ENCODE assay signal across 12 cellular contexts in the genomic region with DNA sequence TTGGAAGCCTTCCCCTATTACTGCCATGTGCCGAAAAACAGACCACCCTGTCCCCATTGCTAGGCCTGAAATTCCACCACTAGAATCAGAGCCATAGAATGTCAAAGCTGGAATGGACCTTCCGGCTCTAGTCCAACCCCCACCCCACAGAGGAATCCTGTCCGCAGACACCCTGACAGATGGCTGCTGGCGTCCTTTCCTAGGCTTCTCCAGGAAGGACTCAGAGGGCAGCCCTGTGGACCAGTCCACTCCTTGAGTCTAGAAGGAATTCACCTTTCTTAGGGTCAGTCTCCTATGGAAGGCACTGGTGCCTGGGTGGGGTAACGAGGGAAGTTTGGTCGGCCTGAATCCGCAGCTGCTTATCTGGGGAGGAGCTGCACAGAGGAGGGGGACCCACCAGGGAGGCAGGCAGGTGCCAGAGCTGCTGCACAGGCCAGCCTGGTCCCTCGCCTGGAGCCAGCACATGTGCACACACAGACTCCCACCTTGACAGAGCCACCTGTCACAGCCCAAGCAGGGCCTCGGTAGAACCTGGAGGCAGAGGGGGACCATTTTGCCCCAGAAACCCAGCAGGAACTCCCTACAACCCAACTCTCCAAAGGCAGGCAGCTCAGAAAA. TPM values are rescaled to one million over a fixed set of nuclear protein-coding genes. Genes with fewer than 3 reads are reported as not detected.
A peak's percentile ranks its signal among the peaks of the same experiment; 100 is the strongest.
DNase-seq lines count a peak whose midpoint lies in the region; ATAC-seq, FAIRE-seq and TF ChIP-seq lines count a peak whose summit lies in the region.
"Had no signal": no experiment of that assay in that cellular context is flagged by ENCODE, and none has a peak within 500 bp of the region (broad histone marks: within the 10 kb centered on the region; RNA-seq: fewer than 3 reads in every experiment).

No MANE protein-coding gene starts in this region.

- no peak for ATAC-seq in GM12878
- no peak for ATAC-seq in GM18873 (IDR thresholded peaks at IDR 0.05; ENCODE audit: low FRiP score, unreplicated experiment)
- ATAC-seq: HCT116 had no signal

- H3K4me3 ChIP-seq in GM12878: no peak overlapping the region

- POLR2A ChIA-PET in GM12878 (lab: Charles Lee): interaction anchor here (0.6 to 1.1 kb wide), 2 partner anchors 10 to 80 kb away, joined by 3 read pairs; no protein-coding TSS in a partner anchor

- in situ Hi-C loops in GM12878 (cut with MboI): no loop called here

- intact Hi-C loops in GM12878 (cut with micrococcal nuclease; ENCODE audit: unreplicated experiment): no loop called here

- H3K27ac Mint-ChIP-seq in activated naive CD4-positive, alpha-beta T cell treated with anti-CD3 and anti-CD28 coated beads, Interleukin-2, amount 10 ng/mL, durations not matched to agents 7 days and 5 days: peak overlapping the region; percentile 79
- H3K27ac Mint-ChIP-seq in mesothelial cell of epicardium (peak overlapping the region; percentile 70), type B pancreatic cell (peak overlapping the region; percentile 82)

- SMC1A ChIA-PET in GM12878 (lab: Charles Lee; ENCODE audit: uncharacterized antibody, unreplicated experiment): interaction anchor here (0.9 to 1.9 kb wide), 4 partner anchors 30 to 66 kb away, joined by 3 to 7 read pairs (median 4); no protein-coding TSS in a partner anchor

- peak overlapping the region; percentile 38; the same call in 1 of the 2 replicates for H3K4me2 ChIP-seq in GM12878 (ENCODE audit: control insufficient read depth, insufficient read depth)

- CTCF ChIA-PET in activated naive CD4-positive, alpha-beta T cell treated with anti-CD3 and anti-CD28 coated beads, Interleukin-2, amount 10 ng/mL, durations not matched to agents 7 days and 5 days (lab: Charles Lee): interaction anchor here (1.1 to 2.3 kb wide), 3 partner anchors 30 to 63 kb away, joined by 3 to 8 read pairs (median 3); no protein-coding TSS in a partner anchor
- CTCF ChIA-PET in GM12878 (lab: Yijun Ruan, JAX): interaction anchor here (0.6 to 2.1 kb wide), 8 partner anchors 22 to 173 kb away, joined by 3 to 9 read pairs (median 4); no protein-coding TSS in a partner anchor

- TF ChIP-seq CTCF in GM12878 (IDR thresholded peaks at IDR 0.05 in 2 of 3, conservative IDR thresholded peaks at IDR 0.05 in 1 of 3; ENCODE audit: control insufficient read depth in 2 of 3, extremely low read depth in 1 of 3, insufficient read depth in 1 of 3, low read depth in 3 of 3, low read length in 3 of 3): no peak
- TF ChIP-seq CTCF in mesothelial cell of epicardium (IDR thresholded peaks at IDR 0.05; ENCODE audit: unreplicated experiment): no peak
- no peak for TF ChIP-seq CTCF in type B pancreatic cell (conservative IDR thresholded peaks at IDR 0.05)

- H3K27me3 ChIP-seq in GM12878 (replicated peaks in 1 of 2; ENCODE audit: control insufficient read depth in 2 of 2, insufficient read depth in 2 of 2, low read length in 1 of 2): no peaks in the 10 kb centered on the region

- H3K79me2 ChIP-seq in GM12878 (ENCODE audit: control insufficient read depth, insufficient read depth, low read length): peaks cover 29% of the 10 kb centered on the region

- TF ChIP-seq RAD21 in GM12878 (IDR thresholded peaks at IDR 0.05; ENCODE audit: insufficient read depth, low read depth, low read length): no peak

- H3K36me3 ChIP-seq in GM12878 (ENCODE audit: control insufficient read depth in 2 of 2, insufficient read depth in 2 of 2, low read length in 1 of 2): no peaks in the 10 kb centered on the region; a peak in 2 of 4 replicates

- peak; percentile 41; the same call in 1 of the 2 replicates for TF ChIP-seq POLR2A in GM12878 (IDR thresholded peaks at IDR 0.05; ENCODE audit: low read depth, low read length)

- BruUV-seq in GM12878 (replicated peaks; lab: Mats Ljungman, UMichigan): no TSS peak

- peak overlapping the region; percentile 69 for H3K4me3 Mint-ChIP-seq in activated naive CD4-positive, alpha-beta T cell treated with anti-CD3 and anti-CD28 coated beads, Interleukin-2, amount 10 ng/mL, durations not matched to agents 7 days and 5 days
- H3K4me3 Mint-ChIP-seq in mesothelial cell of epicardium (peak overlapping the region; percentile 73), type B pancreatic cell (peak overlapping the region; percentile 89)

- no peak overlapping the region for H3K27ac ChIP-seq in GM12878 (ENCODE audit: control insufficient read depth, insufficient read depth)

- no peak overlapping the region for H3K9ac ChIP-seq in GM12878 (ENCODE audit: control insufficient read depth, insufficient read depth, low read length)

- peaks cover 25% of the 10 kb centered on the region for H3K4me1 ChIP-seq in GM12878 (ENCODE audit: control insufficient read depth, insufficient read depth, low read length)

- H3K9me3 Mint-ChIP-seq in activated naive CD4-positive, alpha-beta T cell treated with anti-CD3 and anti-CD28 coated beads, Interleukin-2, amount 10 ng/mL, durations not matched to agents 7 days and 5 days: no peaks in the 10 kb centered on the region
- H3K9me3 Mint-ChIP-seq in mesothelial cell of epicardium (no peaks in the 10 kb centered on the region), type B pancreatic cell (no peaks in the 10 kb centered on the region)

- H3K27me3 Mint-ChIP-seq in activated naive CD4-positive, alpha-beta T cell treated with anti-CD3 and anti-CD28 coated beads, Interleukin-2, amount 10 ng/mL, durations not matched to agents 7 days and 5 days: peaks cover 14% of the 10 kb centered on the region
- H3K27me3 Mint-ChIP-seq in mesothelial cell of epicardium (ENCODE audit: low read depth): no peaks in the 10 kb centered on the region
- H3K27me3 Mint-ChIP-seq in type B pancreatic cell: no peaks in the 10 kb centered on the region

- DNase-seq in activated naive CD4-positive, alpha-beta T cell treated with anti-CD3 and anti-CD28 coated beads, Interleukin-2, amount 10 ng/mL, durations not matched to agents 7 days and 5 days: no peak
- DNase-seq in activated naive CD4-positive, alpha-beta T cell treated with Interleukin-2 at 50 U/mL for 16 hours: no peak
- no peak for DNase-seq in GM12878 (ENCODE audit: low read depth, low spot score)
- no peak for DNase-seq in mesothelial cell of epicardium (ENCODE audit: low spot score in 2 of 2, unreplicated experiment in 2 of 2)
- DNase-seq in type B pancreatic cell (ENCODE audit: extremely low spot score, unreplicated experiment): no peak
- no peak for DNase-seq in stimulated activated CD8-positive, alpha-beta memory T cell treated with anti-CD3 and anti-CD28 coated beads, Interleukin-4, amount 100 ng/mL, for 48 hours
- DNase-seq in stimulated activated CD4-positive, alpha-beta T cell treated with anti-CD3 and anti-CD28 coated beads, Interleukin-4, amount 100 ng/mL, for 4 hours: no peak
- DNase-seq: activated naive CD4-positive, alpha-beta T cell; NCI-H226; stimulated activated CD4-positive, alpha-beta T cell treated with anti-CD3 and anti-CD28 coated beads, Interleukin-1b, Interleukin-23, amount 100 ng/mL, for 48 hours had no signal

- no peak for FAIRE-seq in GM12878 (lab: Jason Lieb, UNC)

- H3K36me3 Mint-ChIP-seq in activated naive CD4-positive, alpha-beta T cell treated with anti-CD3 and anti-CD28 coated beads, Interleukin-2, amount 10 ng/mL, durations not matched to agents 7 days and 5 days: peaks cover 7% of the 10 kb centered on the region
- H3K36me3 Mint-ChIP-seq in mesothelial cell of epicardium (peaks cover 3% of the 10 kb centered on the region), type B pancreatic cell (no peaks in the 10 kb centered on the region)

- WGBS in GM12878 (ENCODE audit: insufficient coverage, insufficient replicate concordance, low lambda C conversion rate, missing lambda C conversion rate): over 99% methylated on average over 9 of the region's 9 CpGs

- H3K4me1 Mint-ChIP-seq in activated naive CD4-positive, alpha-beta T cell treated with anti-CD3 and anti-CD28 coated beads, Interleukin-2, amount 10 ng/mL, durations not matched to agents 7 days and 5 days: peaks cover 61% of the 10 kb centered on the region
- H3K4me1 Mint-ChIP-seq in mesothelial cell of epicardium: peaks cover 42% of the 10 kb centered on the region
- peaks cover 35% of the 10 kb centered on the region for H3K4me1 Mint-ChIP-seq in type B pancreatic cell (ENCODE audit: unreplicated experiment)

- H3K9me3 ChIP-seq in GM12878 (replicated peaks; ENCODE audit: control insufficient read depth, insufficient read depth, low read length): no peaks in the 10 kb centered on the region

- RAD21 ChIA-PET in GM12878 (lab: Charles Lee; ENCODE audit: unreplicated experiment): interaction anchor here (0.6 to 1.8 kb wide), 4 partner anchors 25 to 72 kb away, joined by 3 to 5 read pairs (median 4); no protein-coding TSS in a partner anchor

- no peak for TF ChIP-seq EP300 in GM12878 (IDR thresholded peaks at IDR 0.05; ENCODE audit: borderline replicate concordance in 1 of 2, control insufficient read depth in 1 of 2, low read depth in 2 of 2, low read length in 2 of 2)

- no peak overlapping the region for H2AFZ ChIP-seq in GM12878 (ENCODE audit: control insufficient read depth, low read depth, low read length)

- peaks cover 3% of the 10 kb centered on the region; the same call in 1 of the 2 replicates for H4K20me1 ChIP-seq in GM12878 (ENCODE audit: control insufficient read depth, insufficient read depth)

TF ChIP-seq in GM12878, 131 proteins besides CTCF, POLR2A, EP300 and RAD21 (continues in another document):
- no peak for TF ChIP-seq BRCA1 (IDR thresholded peaks at IDR 0.05; ENCODE audit: low read depth, low read length)

RNA-seq across cellular contexts. Expression of a gene that starts 2.5 kb away (rescaled TPM):
- total RNA-seq in GM12878 (2013; cell fraction: nucleolus; rRNA removed): 87.0 and 94.0 TPM in 2 replicates
- total RNA-seq in GM12878 (2014; rRNA removed) (18.1 and 28.1 TPM in 2 replicates), GM12878 (2014; rRNA removed; fragmentation: Illumina TruSeq; extraction: Trizol) (17.7 and 18.5 TPM in 2 replicates), GM12878 (2021) (47.8 and 51.6 TPM in 2 replicates), mesothelial cell of epicardium (210 to 219 TPM (median 215 TPM) in 3 replicates), type B pancreatic cell (ENCODE audit: low replicate concordance) (97.6 and 139 TPM in 2 replicates)
- polyA plus RNA-seq in GM12878 (2011; ENCODE audit: low read depth): 9.7 TPM
- polyA plus RNA-seq in GM12878 (2011; rRNA removed) (4.9 and 7.4 TPM in 2 replicates), GM12878 (2014; fragmentation: Illumina TruSeq; extraction: Trizol) (10.1 and 15.7 TPM in 2 replicates), GM12878 (2014; fragmentation: Nextera tagmentation; extraction: Ambion mirVana) (10 to 100 TPM; 11.1 to 29.9 TPM), GM12878 (2014; rRNA removed) (24.5 and 25.4 TPM in 2 replicates), GM12878 (2016; fragmentation: Nextera tagmentation; extraction: Ambion mirVana) (10 to 100 TPM; 12.3 to 16.3 TPM)
- polyA plus RNA-seq in GM12878 (2011; cell fraction: cytosol; rRNA removed): 8.9 and 11.4 TPM in 2 replicates
- polyA plus RNA-seq in GM12878 (2011; cell fraction: nucleus; rRNA removed): 27.4 and 39.0 TPM in 2 replicates
- polyA plus RNA-seq in GM12878 (2012): 17.3 and 21.3 TPM in 2 replicates
- polyA minus RNA-seq in GM12878 (2011; rRNA and poly(A)+ RNA removed): 24.2 and 40.7 TPM in 2 replicates
- polyA minus RNA-seq in GM12878 (2011; cell fraction: cytosol; rRNA and poly(A)+ RNA removed): 7.3 and 19.0 TPM in 2 replicates
- 17.5 and 40.3 TPM in 2 replicates for polyA minus RNA-seq in GM12878 (2011; cell fraction: nucleus; rRNA and poly(A)+ RNA removed)
